In the genomic region with DNA sequence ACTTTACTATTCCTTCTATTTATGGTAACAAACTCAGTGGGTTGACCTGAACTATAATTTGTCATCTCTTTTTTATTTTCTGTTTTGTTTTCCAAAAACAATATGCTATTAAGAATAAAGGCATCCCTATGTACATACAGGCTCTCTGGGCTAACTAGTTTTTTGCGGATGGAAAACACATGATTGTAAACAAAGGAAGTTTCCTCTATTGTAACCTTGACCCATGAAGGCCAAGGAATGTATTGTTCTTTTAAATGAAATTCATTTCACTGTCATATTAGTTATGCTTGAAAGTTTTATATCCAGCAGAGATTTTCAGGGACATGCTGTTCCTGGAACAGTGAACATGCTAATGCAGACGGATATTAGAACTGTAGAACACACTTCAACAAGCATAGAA, we compare ENCODE assay signal across 25 cellular contexts.
DNase-seq lines count a peak whose midpoint lies in the region; FAIRE-seq and TF ChIP-seq lines count a peak whose summit lies in the region.
"Had no signal": no experiment of that assay in that cellular context is flagged by ENCODE, and none has a peak within 500 bp of the region (broad histone marks: within the 10 kb centered on the region; RNA-seq: fewer than 3 reads in every experiment).

No MANE protein-coding gene starts in this region.

- H3F3A ChIP-seq in smooth muscle cell (ENCODE audit: low read depth) = no peaks in the 10 kb centered on the region

- H3K4me3 ChIP-seq in smooth muscle cell = no peak overlapping the region
- H3K4me3 ChIP-seq: BLaER1, GM12878 had no signal

- H3K27ac ChIP-seq in smooth muscle cell (ENCODE audit: low read depth) = no peak overlapping the region
- H3K27ac ChIP-seq: BLaER1 had no signal

- WGBS in smooth muscle cell (ENCODE audit: low lambda C conversion rate) = 76% methylated on average over 2 of the region's 2 CpGs

- no peaks in the 10 kb centered on the region for H3K79me2 ChIP-seq in smooth muscle cell (ENCODE audit: low read depth)

- H2AFZ ChIP-seq in smooth muscle cell (ENCODE audit: low read depth) = peak overlapping the region; percentile 60

- H3K27me3 ChIP-seq in smooth muscle cell (ENCODE audit: low read depth) = no peaks in the 10 kb centered on the region
- H3K27me3 ChIP-seq: BE2C, BLaER1 had no signal

- no peak for TF ChIP-seq CTCF in smooth muscle cell (IDR thresholded peaks at IDR 0.05; ENCODE audit: borderline replicate concordance, insufficient read depth, poor library complexity, severe bottlenecking)

- H3K4me1 ChIP-seq in smooth muscle cell (ENCODE audit: low read depth) = no peaks in the 10 kb centered on the region
- H3K4me1 ChIP-seq: BE2C, BLaER1 had no signal

- no peaks in the 10 kb centered on the region for H4K20me1 ChIP-seq in smooth muscle cell (ENCODE audit: low read depth)
- H4K20me1 ChIP-seq: BLaER1 had no signal

- H3K4me2 ChIP-seq in smooth muscle cell = no peak overlapping the region
- H3K4me2 ChIP-seq: BLaER1 had no signal

- peak; percentile 58 for FAIRE-seq in endometrium (lab: Jason Lieb, UNC)
- FAIRE-seq: A204.1, GM12878, GM12892, GM18507 had no signal

- no peaks in the 10 kb centered on the region for H3K36me3 ChIP-seq in smooth muscle cell (ENCODE audit: low read depth)
- H3K36me3 ChIP-seq: BE2C, BLaER1 had no signal

- DNase-seq in left kidney (ENCODE audit: low read depth, low spot score) = peak; percentile 17
- DNase-seq in smooth muscle cell (lab: John Stamatoyannopoulos, UW; ENCODE audit: unreplicated experiment) = no peak
- no peak for DNase-seq in amniotic stem cell (lab: John Stamatoyannopoulos, UW)
- DNase-seq in MV-4-11 (lab: John Stamatoyannopoulos, UW) = no peak
- DNase-seq: 8988T; ACHN; BE2C; C1 segment of cervical spinal cord; CD4-positive, alpha-beta memory T cell; CD4-positive, CD25-positive, alpha-beta regulatory T cell; CD8-positive, alpha-beta memory T cell; COR-L47; DMS 273 treated with DMSO at 0.1 percent for 48 hours; DMS153; DMS53; DMS79; DND-41; EL; GDM1 had no signal

- H3K9ac ChIP-seq in smooth muscle cell (ENCODE audit: low read depth) = no peak overlapping the region
- H3K9ac ChIP-seq: BLaER1 had no signal

- no peaks in the 10 kb centered on the region for H3K9me3 ChIP-seq in smooth muscle cell (replicated peaks; ENCODE audit: low read depth)
- H3K9me3 ChIP-seq: BE2C, BLaER1 had no signal
